8 cellular contexts compared by ENCODE assay signal in the genomic region with DNA sequence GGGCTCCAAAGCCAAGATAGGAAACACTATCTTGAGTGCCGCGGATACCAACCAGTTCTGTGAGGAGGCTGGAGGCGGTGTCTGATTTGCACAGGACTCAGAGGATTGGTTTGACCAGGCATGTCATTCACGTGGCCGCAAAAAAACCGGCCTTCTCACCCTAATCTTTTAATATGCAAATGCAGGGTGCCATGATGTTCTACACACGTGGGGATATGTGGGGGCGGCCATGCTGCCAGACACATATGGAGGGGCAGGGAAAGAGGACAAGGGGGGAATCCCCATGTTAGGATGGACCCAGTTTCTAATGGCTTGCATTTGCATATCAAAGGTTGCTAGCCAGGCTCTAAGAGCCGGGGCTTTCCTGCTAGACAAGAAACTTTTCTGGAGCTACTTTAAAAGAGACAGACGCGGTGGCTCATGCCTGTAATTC.
DNase-seq lines count a peak whose midpoint lies in the region; ATAC-seq and TF ChIP-seq lines count a peak whose summit lies in the region.

No MANE protein-coding gene starts in this region.

- TF ChIP-seq CTCF in GM20000 (IDR thresholded peaks at IDR 0.05; ENCODE audit: extremely low read depth, missing control alignments): no peak
- no peak for TF ChIP-seq CTCF in prostate gland (IDR thresholded peaks at IDR 0.05)
- TF ChIP-seq CTCF in uterus (IDR thresholded peaks at IDR 0.05): no peak

- ATAC-seq in HG03457 (IDR thresholded peaks at IDR 0.05; ENCODE audit: unreplicated experiment): peak; percentile 83

- H3K36me3 ChIP-seq in ES-I3 (ENCODE audit: insufficient read depth, low read length): no peaks in the 10 kb centered on the region
- H3K36me3 ChIP-seq in prostate gland: no peaks in the 10 kb centered on the region
- no peaks in the 10 kb centered on the region for H3K36me3 ChIP-seq in uterus

- H3K9ac ChIP-seq in ES-I3 (ENCODE audit: low read depth, low read length): peak overlapping the region; percentile 29; the same call in 1 of the 2 replicates

- intact Hi-C loops in prostate gland (cut with DNase I): loop anchor here (5.0 kb wide), 1 partner anchor 461 kb away; no protein-coding TSS in a partner anchor
- intact Hi-C loops in uterus (cut with DNase I; ENCODE audit: low total_unique reads): loop anchor here (10.0 kb wide), 1 partner anchor 463 kb away; no protein-coding TSS in a partner anchor

- WGBS in prostate gland: 11% methylated on average over 11 of the region's 11 CpGs

- DNase-seq in GM20000 (ENCODE audit: low spot score): peak; percentile 54
- peak; percentile 22 for DNase-seq in cerebellar cortex (ENCODE audit: low spot score)
- DNase-seq in prostate gland (ENCODE audit: low spot score): peak; percentile 11
- no peak for DNase-seq in uterus
- no peak for DNase-seq in SIG-M5 (lab: John Stamatoyannopoulos, UW)
- DNase-seq in T1000 (lab: John Stamatoyannopoulos, UW): no peak

- no peaks in the 10 kb centered on the region for H3K27me3 ChIP-seq in prostate gland (replicated peaks; ENCODE audit: insufficient read depth)
- no peaks in the 10 kb centered on the region for H3K27me3 ChIP-seq in uterus

- H3K9me3 ChIP-seq in ES-I3 (ENCODE audit: control insufficient read depth, insufficient read depth, low read length): no peaks in the 10 kb centered on the region
- H3K9me3 ChIP-seq in prostate gland: no peaks in the 10 kb centered on the region
- no peaks in the 10 kb centered on the region for H3K9me3 ChIP-seq in uterus

- H3K27ac ChIP-seq in prostate gland (no peak overlapping the region), uterus (no peak overlapping the region)

- TF ChIP-seq POLR2A in prostate gland (IDR thresholded peaks at IDR 0.05) (no peak), uterus (IDR thresholded peaks at IDR 0.05) (no peak)

- H3K4me1 ChIP-seq in ES-I3 (ENCODE audit: insufficient read depth, low read length) (peaks cover 23% of the 10 kb centered on the region), prostate gland (replicated peaks) (no peaks in the 10 kb centered on the region), uterus (no peaks in the 10 kb centered on the region)

- H3K4me3 ChIP-seq in prostate gland: peak overlapping the region; percentile 9 to 18
- H3K4me3 ChIP-seq in uterus: no peak overlapping the region

Comparison
In these comparisons a context has a peak if more than half of its experiments do, and no peak if none do; other contexts are left out.
1. DNase-seq: peak in GM20000 (single experiment), cerebellar cortex (single experiment) and prostate gland (single experiment); none in uterus (0 of 2), SIG-M5 (single experiment) and T1000 (single experiment).
2. H3K4me3 ChIP-seq: peak in prostate gland (2 of 2); none in uterus (0 of 2).